ENCODE assay signal across 1 cellular context in genomic region chr2:205774028-205774427, GRCh38.
TF ChIP-seq lines count a peak whose summit lies in the region.

No MANE protein-coding gene starts in this region.

TF ChIP-seq in WTC11, 78 proteins besides CTCF, POLR2A, EP300 and RAD21 (continued from another document):
- TF ChIP-seq, protein P1, sequence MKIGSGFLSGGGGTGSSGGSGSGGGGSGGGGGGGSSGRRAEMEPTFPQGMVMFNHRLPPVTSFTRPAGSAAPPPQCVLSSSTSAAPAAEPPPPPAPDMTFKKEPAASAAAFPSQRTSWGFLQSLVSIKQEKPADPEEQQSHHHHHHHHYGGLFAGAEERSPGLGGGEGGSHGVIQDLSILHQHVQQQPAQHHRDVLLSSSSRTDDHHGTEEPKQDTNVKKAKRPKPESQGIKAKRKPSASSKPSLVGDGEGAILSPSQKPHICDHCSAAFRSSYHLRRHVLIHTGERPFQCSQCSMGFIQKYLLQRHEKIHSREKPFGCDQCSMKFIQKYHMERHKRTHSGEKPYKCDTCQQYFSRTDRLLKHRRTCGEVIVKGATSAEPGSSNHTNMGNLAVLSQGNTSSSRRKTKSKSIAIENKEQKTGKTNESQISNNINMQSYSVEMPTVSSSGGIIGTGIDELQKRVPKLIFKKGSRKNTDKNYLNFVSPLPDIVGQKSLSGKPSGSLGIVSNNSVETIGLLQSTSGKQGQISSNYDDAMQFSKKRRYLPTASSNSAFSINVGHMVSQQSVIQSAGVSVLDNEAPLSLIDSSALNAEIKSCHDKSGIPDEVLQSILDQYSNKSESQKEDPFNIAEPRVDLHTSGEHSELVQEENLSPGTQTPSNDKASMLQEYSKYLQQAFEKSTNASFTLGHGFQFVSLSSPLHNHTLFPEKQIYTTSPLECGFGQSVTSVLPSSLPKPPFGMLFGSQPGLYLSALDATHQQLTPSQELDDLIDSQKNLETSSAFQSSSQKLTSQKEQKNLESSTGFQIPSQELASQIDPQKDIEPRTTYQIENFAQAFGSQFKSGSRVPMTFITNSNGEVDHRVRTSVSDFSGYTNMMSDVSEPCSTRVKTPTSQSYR (CRISPR knock-in tag; IDR thresholded peaks at IDR 0.05): no peak
- TF ChIP-seq ZNF671 (CRISPR knock-in tag; IDR thresholded peaks at IDR 0.05) (no peak), ERG (CRISPR knock-in tag; IDR thresholded peaks at IDR 0.05) (no peak), PRRX2 (CRISPR knock-in tag; IDR thresholded peaks at IDR 0.05) (no peak), ELF4 (CRISPR knock-in tag; IDR thresholded peaks at IDR 0.05; ENCODE audit: low read depth) (no peak), GABPB1 (CRISPR knock-in tag; IDR thresholded peaks at IDR 0.05) (no peak), ZSCAN18 (CRISPR knock-in tag; IDR thresholded peaks at IDR 0.05) (no peak), CREM (CRISPR knock-in tag; IDR thresholded peaks at IDR 0.05) (no peak)
- TF ChIP-seq, protein P2, sequence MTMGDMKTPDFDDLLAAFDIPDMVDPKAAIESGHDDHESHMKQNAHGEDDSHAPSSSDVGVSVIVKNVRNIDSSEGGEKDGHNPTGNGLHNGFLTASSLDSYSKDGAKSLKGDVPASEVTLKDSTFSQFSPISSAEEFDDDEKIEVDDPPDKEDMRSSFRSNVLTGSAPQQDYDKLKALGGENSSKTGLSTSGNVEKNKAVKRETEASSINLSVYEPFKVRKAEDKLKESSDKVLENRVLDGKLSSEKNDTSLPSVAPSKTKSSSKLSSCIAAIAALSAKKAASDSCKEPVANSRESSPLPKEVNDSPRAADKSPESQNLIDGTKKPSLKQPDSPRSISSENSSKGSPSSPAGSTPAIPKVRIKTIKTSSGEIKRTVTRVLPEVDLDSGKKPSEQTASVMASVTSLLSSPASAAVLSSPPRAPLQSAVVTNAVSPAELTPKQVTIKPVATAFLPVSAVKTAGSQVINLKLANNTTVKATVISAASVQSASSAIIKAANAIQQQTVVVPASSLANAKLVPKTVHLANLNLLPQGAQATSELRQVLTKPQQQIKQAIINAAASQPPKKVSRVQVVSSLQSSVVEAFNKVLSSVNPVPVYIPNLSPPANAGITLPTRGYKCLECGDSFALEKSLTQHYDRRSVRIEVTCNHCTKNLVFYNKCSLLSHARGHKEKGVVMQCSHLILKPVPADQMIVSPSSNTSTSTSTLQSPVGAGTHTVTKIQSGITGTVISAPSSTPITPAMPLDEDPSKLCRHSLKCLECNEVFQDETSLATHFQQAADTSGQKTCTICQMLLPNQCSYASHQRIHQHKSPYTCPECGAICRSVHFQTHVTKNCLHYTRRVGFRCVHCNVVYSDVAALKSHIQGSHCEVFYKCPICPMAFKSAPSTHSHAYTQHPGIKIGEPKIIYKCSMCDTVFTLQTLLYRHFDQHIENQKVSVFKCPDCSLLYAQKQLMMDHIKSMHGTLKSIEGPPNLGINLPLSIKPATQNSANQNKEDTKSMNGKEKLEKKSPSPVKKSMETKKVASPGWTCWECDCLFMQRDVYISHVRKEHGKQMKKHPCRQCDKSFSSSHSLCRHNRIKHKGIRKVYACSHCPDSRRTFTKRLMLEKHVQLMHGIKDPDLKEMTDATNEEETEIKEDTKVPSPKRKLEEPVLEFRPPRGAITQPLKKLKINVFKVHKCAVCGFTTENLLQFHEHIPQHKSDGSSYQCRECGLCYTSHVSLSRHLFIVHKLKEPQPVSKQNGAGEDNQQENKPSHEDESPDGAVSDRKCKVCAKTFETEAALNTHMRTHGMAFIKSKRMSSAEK (CRISPR knock-in tag; IDR thresholded peaks at IDR 0.05; ENCODE audit: borderline replicate concordance): no peak
TF ChIP-seq in WTC11: peak in this region for 0.
